Comparison of ENCODE assay signal across 12 cellular contexts in genomic region chr17:81054881-81055370, GRCh38. TPM values are rescaled to one million over a fixed set of nuclear protein-coding genes. Genes with fewer than 3 reads are reported as not detected.
DNase-seq lines count a peak whose midpoint lies in the region; ATAC-seq and TF ChIP-seq lines count a peak whose summit lies in the region.
"Had no signal": no experiment of that assay in that cellular context is flagged by ENCODE, and none has a peak within 500 bp of the region (broad histone marks: within the 10 kb centered on the region; RNA-seq: fewer than 3 reads in every experiment).

No MANE protein-coding gene starts in this region.

- no peaks in the 10 kb centered on the region for H3K9me3 ChIP-seq in IMR-90 (ENCODE audit: control insufficient read depth, insufficient read depth, low read length)
- no peaks in the 10 kb centered on the region for H3K9me3 ChIP-seq in neuronal stem cell (replicated peaks in 1 of 2; ENCODE audit: control insufficient read depth in 2 of 2, insufficient read depth in 1 of 2, low read depth in 1 of 2, low read length in 2 of 2)

- BruUV-seq in IMR-90 (replicated peaks; lab: Mats Ljungman, UMichigan), result no TSS peak

- H3K36me3 ChIP-seq in IMR-90 (ENCODE audit: control insufficient read depth, insufficient read depth, low read length) (peaks cover 7% of the 10 kb centered on the region; the same call in 1 of the 2 replicates), neuronal stem cell (replicated peaks in 1 of 2; ENCODE audit: control insufficient read depth in 2 of 2, insufficient read depth in 2 of 2, low read length in 2 of 2) (peaks cover 7 to 47% of the 10 kb centered on the region in 2 donors)

- H4K20me1 ChIP-seq in IMR-90 (ENCODE audit: insufficient read depth, low read length), result peaks cover 23% of the 10 kb centered on the region

- DNase-seq in IMR-90 (no peak), neuronal stem cell (ENCODE audit: low spot score) (no peak), amygdala (lab: John Stamatoyannopoulos, UW) (no peak), NCI-H1417 (lab: John Stamatoyannopoulos, UW) (no peak)
- DNase-seq: Calu3; CD4-positive, CD25-positive, alpha-beta regulatory T cell; DMS79; H7 had no signal

- H3K27ac ChIP-seq in IMR-90 (ENCODE audit: insufficient read depth, low read length), result no peak overlapping the region
- peak overlapping the region; percentile 70 for H3K27ac ChIP-seq in angular gyrus (ENCODE audit: low read depth, low read length)
- H3K27ac ChIP-seq in neuronal stem cell (replicated peaks; ENCODE audit: low read length), result no peak overlapping the region

- CTCF ChIA-PET in IMR-90 (lab: Yijun Ruan, JAX), result interaction anchor here (0.6 kb wide), 1 partner anchor 344 kb away, joined by 3 read pairs; no protein-coding TSS in a partner anchor

- H4K8ac ChIP-seq in IMR-90 (ENCODE audit: low read depth in 2 of 2, low read length in 2 of 2) (no peak overlapping the region), neuronal stem cell (ENCODE audit: low read depth, low read length) (no peak overlapping the region)

- no peak overlapping the region for H3K23ac ChIP-seq in IMR-90 (ENCODE audit: low read depth, low read length)
- no peak overlapping the region for H3K23ac ChIP-seq in neuronal stem cell (ENCODE audit: low read depth, low read length, poor library complexity)

- H2AK5ac ChIP-seq in IMR-90 (ENCODE audit: low read depth, low read length) (no peak overlapping the region), neuronal stem cell (ENCODE audit: low read depth, low read length) (no peak overlapping the region)

- H3K79me1 ChIP-seq in IMR-90 (ENCODE audit: low read depth in 1 of 2, low read length in 2 of 2) (peaks cover 5 to 19% of the 10 kb centered on the region in 2 experiments; a peak in 2 of 4 replicates), neuronal stem cell (ENCODE audit: low read depth, low read length) (peaks cover 22% of the 10 kb centered on the region)

- peak overlapping the region; percentile 0 for H2AK9ac ChIP-seq in IMR-90 (replicated peaks; ENCODE audit: low read depth, low read length, poor library complexity)

- no peak for TF ChIP-seq CTCF in IMR-90 (conservative IDR thresholded peaks at IDR 0.05; ENCODE audit: low read depth, low read length)

- H3K18ac ChIP-seq in IMR-90 (ENCODE audit: low read depth, low read length) (no peak overlapping the region), neuronal stem cell (ENCODE audit: low read length) (peak overlapping the region; percentile 17)

- H2BK15ac ChIP-seq in IMR-90 (ENCODE audit: low read depth, low read length) (no peak overlapping the region), neuronal stem cell (ENCODE audit: low read length) (no peak overlapping the region)

- POLR2A ChIA-PET in IMR-90 (lab: Charles Lee; ENCODE audit: unreplicated experiment), result no interaction called here

- H3K56ac ChIP-seq in IMR-90 (ENCODE audit: extremely low read depth, insufficient read depth, low read length), result no peak overlapping the region

- no peak overlapping the region for H4K5ac ChIP-seq in IMR-90 (ENCODE audit: low read depth, low read length)

- 100% methylated on average over 1 of the region's 17 CpGs; no CpG with 5 or more reads in 1 of the 2 experiments for WGBS in IMR-90 (ENCODE audit: extremely low coverage in 2 of 2, insufficient read length in 1 of 2), 2 experiments
- WGBS in neuronal stem cell (ENCODE audit: extremely low coverage in 2 of 2, insufficient read length in 2 of 2, insufficient replicate concordance in 1 of 2), 2 donors, result no CpG with 5 or more reads among the region's 17 CpGs

- no peaks in the 10 kb centered on the region for H3K9me1 ChIP-seq in IMR-90 (ENCODE audit: insufficient read depth, low read length)

- ATAC-seq in IMR-90 (ENCODE audit: low read depth) (no peak), GM21528 (IDR thresholded peaks at IDR 0.05; ENCODE audit: low FRiP score, unreplicated experiment) (no peak)
- ATAC-seq: GM12878, GM23338 had no signal

- intact Hi-C loops in IMR-90 (cut with micrococcal nuclease), result no loop called here

- no peak overlapping the region for H2BK12ac ChIP-seq in neuronal stem cell (ENCODE audit: low read length)

- no peak overlapping the region for H2BK5ac ChIP-seq in IMR-90 (ENCODE audit: low read depth, low read length, poor library complexity, severe bottlenecking)
- H2BK5ac ChIP-seq in neuronal stem cell (ENCODE audit: low read length), result no peak overlapping the region

- H3K4ac ChIP-seq in IMR-90 (ENCODE audit: low read depth, low read length) (no peak overlapping the region), neuronal stem cell (ENCODE audit: low read length) (no peak overlapping the region)

- peaks cover 5% of the 10 kb centered on the region; the same call in 1 of the 2 replicates for H3K4me1 ChIP-seq in IMR-90 (ENCODE audit: control insufficient read depth, insufficient read depth, low read length)
- H3K4me1 ChIP-seq in neuronal stem cell (ENCODE audit: control insufficient read depth in 2 of 2, insufficient read depth in 1 of 2, low read depth in 1 of 2, low read length in 2 of 2), result peaks cover 12 to 13% of the 10 kb centered on the region in 2 donors

- H2BK120ac ChIP-seq in IMR-90 (ENCODE audit: low read depth, low read length), result no peak overlapping the region
- no peak overlapping the region for H2BK120ac ChIP-seq in neuronal stem cell (ENCODE audit: low read depth, low read length)

- TF ChIP-seq RAD21 in IMR-90 (IDR thresholded peaks at IDR 0.05; ENCODE audit: low read length), result no peak

- in situ Hi-C loops in IMR-90 (cut with MboI; ENCODE audit: low sequenced_read_pairs), result no loop called here

- no peak overlapping the region for H3K14ac ChIP-seq in IMR-90 (replicated peaks; ENCODE audit: low read depth, low read length)
- no peak overlapping the region for H3K14ac ChIP-seq in neuronal stem cell (ENCODE audit: low read length)

- H3K4me2 ChIP-seq in IMR-90 (ENCODE audit: low read depth, low read length) (no peak overlapping the region), neuronal stem cell (ENCODE audit: insufficient read depth, low read length, poor library complexity, severe bottlenecking) (no peak overlapping the region)
- H3K4me2 ChIP-seq: GM23338 had no signal

- no peak overlapping the region for H2BK20ac ChIP-seq in IMR-90 (ENCODE audit: low read depth, low read length)

- H2AFZ ChIP-seq in IMR-90 (replicated peaks; ENCODE audit: low read length, poor library complexity), result no peak overlapping the region
- no peak overlapping the region for H2AFZ ChIP-seq in neuronal stem cell (ENCODE audit: low read length)
- H2AFZ ChIP-seq: GM23338 had no signal

- dilution Hi-C loops in IMR-90 (cut with HindIII; ENCODE audit: low sequenced_read_pairs, unreplicated experiment), result no loop called here

- no peak for TF ChIP-seq POLR2A in IMR-90 (IDR thresholded peaks at IDR 0.05; ENCODE audit: low read depth, low read length)

- H3K9ac ChIP-seq in IMR-90 (ENCODE audit: low read depth, low read length) (no peak overlapping the region), neuronal stem cell (ENCODE audit: low read depth, low read length, poor library complexity) (no peak overlapping the region)

- H3K27me3 ChIP-seq in IMR-90 (ENCODE audit: control insufficient read depth, insufficient read depth, low read length) (no peaks in the 10 kb centered on the region), neuronal stem cell (ENCODE audit: control insufficient read depth in 3 of 3, insufficient read depth in 3 of 3, low read depth in 1 of 3, low read length in 3 of 3) (no peaks in the 10 kb centered on the region)

- H3K4me3 ChIP-seq in IMR-90 (ENCODE audit: insufficient read depth, low read depth, low read length) (no peak overlapping the region), neuronal stem cell (ENCODE audit: low read length in 2 of 2) (no peak overlapping the region)
- H3K4me3 ChIP-seq: GM12878, GM23338 had no signal

- H4K91ac ChIP-seq in IMR-90 (ENCODE audit: insufficient read depth, low read depth, low read length) (no peak overlapping the region), neuronal stem cell (ENCODE audit: low read depth, low read length, poor library complexity) (no peak overlapping the region)

TF ChIP-seq in IMR-90, 13 proteins besides CTCF, POLR2A, EP300 and RAD21 (continues in another document):
- no peak for TF ChIP-seq NFE2L2 (IDR thresholded peaks at IDR 0.05; ENCODE audit: low read depth, low read length)
- no peak for TF ChIP-seq RCOR1 (IDR thresholded peaks at IDR 0.05; ENCODE audit: insufficient replicate concordance, low read length)
- TF ChIP-seq SMC3 (IDR thresholded peaks at IDR 0.05; ENCODE audit: low read depth, low read length), result no peak
- TF ChIP-seq ELK1 (IDR thresholded peaks at IDR 0.05; ENCODE audit: borderline replicate concordance, low read depth, low read length), result no peak
- no peak for TF ChIP-seq USF2 (IDR thresholded peaks at IDR 0.05; ENCODE audit: low read depth, low read length)
- TF ChIP-seq CEBPB (IDR thresholded peaks at IDR 0.05; ENCODE audit: low read depth, low read length), result no peak
- TF ChIP-seq FOS (IDR thresholded peaks at IDR 0.05; ENCODE audit: low read depth, low read length), result no peak
- TF ChIP-seq CHD1 (IDR thresholded peaks at IDR 0.05; ENCODE audit: low read depth, low read length), result no peak
- TF ChIP-seq BHLHE40 (IDR thresholded peaks at IDR 0.05; ENCODE audit: low read depth, low read length), result no peak
- no peak for TF ChIP-seq MAFK (IDR thresholded peaks at IDR 0.05; ENCODE audit: low read depth, low read length)
- TF ChIP-seq MAZ (IDR thresholded peaks at IDR 0.05; ENCODE audit: borderline replicate concordance, low read depth, low read length), result no peak
- TF ChIP-seq RFX5 (IDR thresholded peaks at IDR 0.05; ENCODE audit: low read depth, low read length), result no peak

RNA-seq across cellular contexts. Expression of gene BAIAP2, which starts 20.0 kb away (rescaled TPM):
- total RNA-seq in IMR-90 (2012; rRNA removed), result 18.3 and 22.8 TPM in 2 replicates
- polyA plus RNA-seq in IMR-90 (2012; rRNA removed), result 32.6 and 36.1 TPM in 2 replicates
- 27.3 and 38.0 TPM in 2 replicates for polyA plus RNA-seq in IMR-90 (2012; cell fraction: cytosol; rRNA removed)
- polyA plus RNA-seq in IMR-90 (2012; cell fraction: nucleus; rRNA removed; ENCODE audit: low replicate concordance), result 37.9 and 82.6 TPM in 2 replicates
- 30.9 TPM for polyA plus RNA-seq in neuronal stem cell (2013, experiment 1 of 2)
- polyA plus RNA-seq in neuronal stem cell (2013, experiment 2 of 2), result 31.6 TPM
